ENCODE assay signal across 14 cellular contexts in the genomic region with DNA sequence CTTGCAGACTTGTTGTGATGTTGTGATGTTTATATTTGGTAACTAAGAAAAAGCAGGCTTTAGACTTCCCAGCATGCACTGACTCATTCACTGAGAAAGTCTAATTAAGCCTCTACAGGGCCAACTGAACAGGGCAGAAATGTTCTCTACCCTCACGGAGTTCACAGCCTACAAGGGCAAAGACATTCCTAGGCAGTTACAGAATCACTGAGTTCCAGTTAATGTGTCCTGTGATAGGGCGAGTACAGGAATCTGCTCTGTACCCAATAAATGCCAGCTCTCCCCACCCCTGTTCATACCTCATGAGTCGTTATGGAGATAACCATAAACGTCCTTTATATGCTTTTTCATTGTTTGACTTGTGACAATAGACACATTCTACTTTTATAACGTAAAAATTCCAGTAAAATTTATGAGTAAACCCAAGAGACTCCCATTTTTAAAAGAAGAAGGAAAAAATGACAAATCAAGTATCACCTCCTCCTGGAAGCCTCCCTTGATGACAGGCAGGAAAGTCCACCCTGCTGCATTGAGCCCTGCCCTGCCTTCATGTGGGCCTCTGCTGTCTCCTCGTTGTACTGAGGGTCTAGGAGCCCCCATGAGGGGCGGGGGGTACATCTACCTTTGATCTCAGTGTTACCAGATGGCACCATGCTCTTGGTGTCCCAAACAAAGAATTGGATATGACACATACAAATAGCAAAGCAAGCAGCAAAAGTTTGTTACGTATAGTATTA.
A peak's percentile ranks its signal among the peaks of the same experiment; 100 is the strongest.
DNase-seq lines count a peak whose midpoint lies in the region; ATAC-seq and TF ChIP-seq lines count a peak whose summit lies in the region.
"Had no signal": no experiment of that assay in that cellular context is flagged by ENCODE, and none has a peak within 500 bp of the region (broad histone marks: within the 10 kb centered on the region; RNA-seq: fewer than 3 reads in every experiment).

No MANE protein-coding gene starts in this region.

- ATAC-seq in GM21423 (IDR thresholded peaks at IDR 0.05; ENCODE audit: unreplicated experiment): no peak
- ATAC-seq: Right ventricle myocardium inferior had no signal

- peak; percentile 89 for DNase-seq in GM04504 (ENCODE audit: low read depth)
- peak; percentile 21 for DNase-seq in foreskin melanocyte
- DNase-seq in skeletal muscle cell (ENCODE audit: low read depth): peak; percentile 4
- no peak for DNase-seq in stimulated activated CD4-positive, alpha-beta T cell treated with anti-CD3 and anti-CD28 coated beads, Interleukin-4, amount 100 ng/mL, for 1 hour
- no peak for DNase-seq in NCI-H2107 treated with DMSO at 0.1 percent for 48 hours (lab: John Stamatoyannopoulos, UW; ENCODE audit: unreplicated experiment)
- DNase-seq in NCI-H526 (lab: John Stamatoyannopoulos, UW): no peak
- DNase-seq: activated T-cell treated with anti-CD3 and anti-CD28 coated beads, Interleukin-2, amount 50 U/mL, for 24 hours; NCI-H446; stimulated activated naive CD4-positive, alpha-beta T cell treated with Interleukin-2 at 50 U/mL for 16 hours; WERI-Rb-1 had no signal

- no peak for TF ChIP-seq CTCF in VCaP (conservative IDR thresholded peaks at IDR 0.05)

- no peak overlapping the region for H3K4me3 ChIP-seq in skeletal muscle cell (ENCODE audit: low read depth, low read length)
- H3K4me3 ChIP-seq: esophagus muscularis mucosa had no signal

- H3K27ac ChIP-seq in VCaP: peak overlapping the region; percentile 57
- H3K27ac ChIP-seq: esophagus muscularis mucosa, WERI-Rb-1 had no signal

Comparison
In these comparisons a context has a peak if more than half of its experiments do, and no peak if none do; other contexts are left out.
1. DNase-seq: peak in GM04504 (single experiment), foreskin melanocyte (single experiment) and skeletal muscle cell (single experiment); none in stimulated activated CD4-positive, alpha-beta T cell treated with anti-CD3 and anti-CD28 coated beads, Interleukin-4, amount 100 ng/mL, for 1 hour (single experiment), NCI-H2107 treated with DMSO at 0.1 percent for 48 hours (single experiment) and NCI-H526 (0 of 2).